ENCODE assay signal across 11 cellular contexts in genomic region chr12:109760031-109760929, GRCh38. TPM values are rescaled to one million over a fixed set of nuclear protein-coding genes. Genes with fewer than 3 reads are reported as not detected.
DNase-seq lines count a peak whose midpoint lies in the region; ATAC-seq and TF ChIP-seq lines count a peak whose summit lies in the region.
"Had no signal": no experiment of that assay in that cellular context is flagged by ENCODE, and none has a peak within 500 bp of the region (broad histone marks: within the 10 kb centered on the region; RNA-seq: fewer than 3 reads in every experiment).

No MANE protein-coding gene starts in this region.

- H3K4me1 ChIP-seq in naive thymus-derived CD4-positive, alpha-beta T cell (ENCODE audit: control insufficient read depth in 2 of 2, insufficient read depth in 2 of 2, low read length in 2 of 2): no peaks in the 10 kb centered on the region

- no peak for TF ChIP-seq CTCF in coronary artery (IDR thresholded peaks at IDR 0.05)
- no peak for TF ChIP-seq CTCF in activated CD8-positive, alpha-beta T cell treated with anti-CD3 and anti-CD28 coated beads for 36 hours (IDR thresholded peaks at IDR 0.05)

- peak; percentile 28 for ATAC-seq in naive thymus-derived CD4-positive, alpha-beta T cell
- no peak for ATAC-seq in activated CD8-positive, alpha-beta T cell treated with anti-CD3 and anti-CD28 coated beads for 36 hours
- ATAC-seq in HG03045 (IDR thresholded peaks at IDR 0.05; ENCODE audit: unreplicated experiment): no peak
- ATAC-seq in GM19467 (IDR thresholded peaks at IDR 0.05; ENCODE audit: unreplicated experiment): no peak

- no peak overlapping the region for H3K4me3 ChIP-seq in coronary artery
- H3K4me3 ChIP-seq in naive thymus-derived CD4-positive, alpha-beta T cell (ENCODE audit: low read length): no peak overlapping the region

- no peak overlapping the region for H3K4me3 Mint-ChIP-seq in naive thymus-derived CD4-positive, alpha-beta T cell
- H3K4me3 Mint-ChIP-seq in activated CD8-positive, alpha-beta T cell treated with anti-CD3 and anti-CD28 coated beads for 36 hours: no peak overlapping the region

- H3K27ac ChIP-seq in coronary artery: no peak overlapping the region
- no peak overlapping the region for H3K27ac ChIP-seq in naive thymus-derived CD4-positive, alpha-beta T cell (ENCODE audit: low read depth, low read length)

- H3K27me3 ChIP-seq in naive thymus-derived CD4-positive, alpha-beta T cell (ENCODE audit: control insufficient read depth in 2 of 2, insufficient read depth in 2 of 2, low read length in 2 of 2): no peaks in the 10 kb centered on the region

- intact Hi-C loops in naive thymus-derived CD4-positive, alpha-beta T cell (cut with micrococcal nuclease): no loop called here
- intact Hi-C loops in activated CD8-positive, alpha-beta T cell treated with anti-CD3 and anti-CD28 coated beads for 36 hours (cut with micrococcal nuclease): no loop called here

- H3K4me1 Mint-ChIP-seq in naive thymus-derived CD4-positive, alpha-beta T cell: peaks cover 0 to 4% (median 0%) of the 10 kb centered on the region in 7 donors
- no peaks in the 10 kb centered on the region for H3K4me1 Mint-ChIP-seq in activated CD8-positive, alpha-beta T cell treated with anti-CD3 and anti-CD28 coated beads for 36 hours (ENCODE audit: low read depth)

- DNase-seq in DMS 273 (lab: John Stamatoyannopoulos, UW; ENCODE audit: unreplicated experiment) (peak; percentile 78), NCI-H2029 (lab: John Stamatoyannopoulos, UW) (peak; percentile 94), coronary artery (ENCODE audit: low spot score) (peak; percentile 53), NCI-H226 (no peak)
- no peak for DNase-seq in naive thymus-derived CD4-positive, alpha-beta T cell
- DNase-seq in activated CD8-positive, alpha-beta T cell treated with anti-CD3 and anti-CD28 coated beads for 36 hours: no peak
- DNase-seq: activated naive CD4-positive, alpha-beta T cell treated with Interleukin-2 at 50 U/mL for 16 hours; effector memory CD4-positive, alpha-beta T cell; KG1 had no signal

- H3K36me3 ChIP-seq in naive thymus-derived CD4-positive, alpha-beta T cell (ENCODE audit: control insufficient read depth in 2 of 3, insufficient read depth in 3 of 3, low read length in 3 of 3): no peaks in the 10 kb centered on the region

- H3K36me3 Mint-ChIP-seq in naive thymus-derived CD4-positive, alpha-beta T cell: peaks cover 0 to 18% (median 12%) of the 10 kb centered on the region in 5 donors
- H3K36me3 Mint-ChIP-seq in activated CD8-positive, alpha-beta T cell treated with anti-CD3 and anti-CD28 coated beads for 36 hours (ENCODE audit: low read depth): peaks cover 14% of the 10 kb centered on the region

- peaks cover 0 to 21% (median 8%) of the 10 kb centered on the region in 5 donors for H3K27me3 Mint-ChIP-seq in naive thymus-derived CD4-positive, alpha-beta T cell
- peaks cover 3% of the 10 kb centered on the region for H3K27me3 Mint-ChIP-seq in activated CD8-positive, alpha-beta T cell treated with anti-CD3 and anti-CD28 coated beads for 36 hours

- no peak overlapping the region for H3K27ac Mint-ChIP-seq in naive thymus-derived CD4-positive, alpha-beta T cell
- no peak overlapping the region for H3K27ac Mint-ChIP-seq in activated CD8-positive, alpha-beta T cell treated with anti-CD3 and anti-CD28 coated beads for 36 hours

- peaks cover 5 to 22% (median 16%) of the 10 kb centered on the region in 11 donors for H3K9me3 Mint-ChIP-seq in naive thymus-derived CD4-positive, alpha-beta T cell
- peaks cover 23% of the 10 kb centered on the region for H3K9me3 Mint-ChIP-seq in activated CD8-positive, alpha-beta T cell treated with anti-CD3 and anti-CD28 coated beads for 36 hours

- H3K9me3 ChIP-seq in naive thymus-derived CD4-positive, alpha-beta T cell (ENCODE audit: control insufficient read depth in 2 of 3, low read length in 3 of 3): peaks cover 0 to 11% (median 0%) of the 10 kb centered on the region in 3 experiments

- POLR2A ChIA-PET in naive thymus-derived CD4-positive, alpha-beta T cell (lab: Charles Lee): no interaction called here
- POLR2A ChIA-PET in activated CD8-positive, alpha-beta T cell treated with anti-CD3 and anti-CD28 coated beads for 36 hours (lab: Charles Lee): no interaction called here

- CTCF ChIA-PET in naive thymus-derived CD4-positive, alpha-beta T cell (lab: Charles Lee): no interaction called here
- CTCF ChIA-PET in activated CD8-positive, alpha-beta T cell treated with anti-CD3 and anti-CD28 coated beads for 36 hours (lab: Charles Lee): interaction anchor here (1.0 to 1.7 kb wide), 3 partner anchors 11 to 15 kb away, joined by 3 to 5 read pairs (median 4); no protein-coding TSS in a partner anchor

RNA-seq across cellular contexts. Expression of gene FAM222A, which starts 46.7 kb away (rescaled TPM):
- total RNA-seq in naive thymus-derived CD4-positive, alpha-beta T cell: 1 to 10 TPM in 2 of 5 experiments, under 1 TPM in 3; 0.24 to 1.6 (median 0.80) TPM
- under 1 TPM; 0.08 to 0.09 TPM for polyA plus RNA-seq in naive thymus-derived CD4-positive, alpha-beta T cell
- total RNA-seq in activated CD8-positive, alpha-beta T cell treated with anti-CD3 and anti-CD28 coated beads for 36 hours: 1 to 10 TPM in 1 of 2 experiments, under 1 TPM in 1; 0.76 to 1.0 TPM

Comparison
In these comparisons a context has a peak if more than half of its experiments do, and no peak if none do; other contexts are left out.
1. DNase-seq: peak in DMS 273 (single experiment), NCI-H2029 (single experiment) and coronary artery (single experiment); none in naive thymus-derived CD4-positive, alpha-beta T cell (0 of 9), activated CD8-positive, alpha-beta T cell treated with anti-CD3 and anti-CD28 coated beads for 36 hours (single experiment) and NCI-H226 (single experiment).